ENCODE assay signal across 29 cellular contexts in genomic region chr5:58854396-58854795, GRCh38.
"Had no signal": no experiment of that assay in that cellular context is flagged by ENCODE, and none has a peak within 500 bp of the region (broad histone marks: within the 10 kb centered on the region; RNA-seq: fewer than 3 reads in every experiment).

No MANE protein-coding gene starts in this region.

- ATAC-seq: activated CD4-positive, CD25-positive, alpha-beta regulatory T cell treated with anti-CD3 and anti-CD28 coated beads, Interleukin-2, amount 50 U/mL, for 24 hours; body of pancreas; foreskin keratinocyte; left lung; lower lobe of right lung; naive thymus-derived CD8-positive, alpha-beta T cell; pancreas; sciatic nerve; stimulated activated effector memory CD8-positive, alpha-beta T cell treated with anti-CD3 and anti-CD28 coated beads, Interleukin-12 subunit alpha, Interleukin-12 subunit beta, amount 100 ng/mL, for 72 hours; stimulated activated naive CD8-positive, alpha-beta T cell treated with anti-CD3 and anti-CD28 coated beads, Interleukin-15, amount 100 ng/mL, for 72 hours had no signal

- DNase-seq: activated CD4-positive, alpha-beta memory T cell treated with anti-CD3 and anti-CD28 coated beads for 36 hours; activated CD4-positive, alpha-beta T cell treated with anti-CD3 and anti-CD28 coated beads for 48 hours; activated CD8-positive, alpha-beta memory T cell treated with anti-CD3 and anti-CD28 coated beads, Interleukin-2, amount 50 U/mL, for 4 hours; activated effector memory CD4-positive, alpha-beta T cell treated with anti-CD3 and anti-CD28 coated beads, Interleukin-2, amount 50 U/mL, for 16 hours; activated naive CD4-positive, alpha-beta T cell treated with anti-CD3 and anti-CD28 coated beads for 36 hours; activated naive CD8-positive, alpha-beta T cell treated with anti-CD3 and anti-CD28 coated beads for 36 hours; activated T-cell treated with anti-CD3 and anti-CD28 coated beads, Interleukin-2, amount 50 U/mL, for 1 hour; adrenal gland; aorta; body of pancreas; dermis blood vessel endothelial cell; effector CD4-positive, alpha-beta T cell; foreskin keratinocyte; left lung; lower lobe of right lung; mesenchymal stem cell; naive thymus-derived CD8-positive, alpha-beta T cell; nucleus accumbens; pancreas; retina; stimulated activated CD4-positive, alpha-beta T cell treated with anti-CD3 and anti-CD28 coated beads, Interleukin-12 subunit alpha, Interleukin-12 subunit beta, amount 100 ng/mL, for 4 hours; stimulated activated CD4-positive, alpha-beta T cell treated with anti-CD3 and anti-CD28 coated beads, Interleukin-4, amount 100 ng/mL, for 1 hour; stimulated activated naive CD8-positive, alpha-beta T cell treated with anti-CD3 and anti-CD28 coated beads, Interleukin-15, amount 100 ng/mL, for 72 hours; substantia nigra; uterus; WERI-Rb-1 had no signal
